19 cellular contexts compared by ENCODE assay signal in the genomic region with DNA sequence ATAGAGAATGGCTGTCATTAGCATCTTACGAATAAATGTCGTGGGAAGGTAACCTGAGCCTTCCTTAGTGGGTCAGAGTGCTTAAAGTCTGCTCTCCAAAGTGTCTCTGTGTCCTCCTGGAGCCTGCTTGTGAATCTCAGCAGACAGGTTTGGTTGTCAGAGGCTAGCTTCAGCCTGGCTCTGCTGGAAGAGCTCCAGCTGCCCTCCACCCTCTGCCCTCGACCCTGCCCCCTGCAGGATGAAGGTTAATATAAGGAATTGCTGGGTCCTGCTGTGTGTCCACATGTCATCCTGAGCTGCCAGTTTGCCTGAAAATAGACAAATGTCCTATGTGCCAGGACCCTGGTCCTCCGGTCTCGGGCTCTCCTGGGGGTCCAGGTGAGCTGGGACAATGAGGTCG. TPM values are rescaled to one million over a fixed set of nuclear protein-coding genes. Genes with fewer than 3 reads are reported as not detected.
A peak's percentile ranks its signal among the peaks of the same experiment; 100 is the strongest.
DNase-seq lines count a peak whose midpoint lies in the region; ATAC-seq and TF ChIP-seq lines count a peak whose summit lies in the region.
"Had no signal": no experiment of that assay in that cellular context is flagged by ENCODE, and none has a peak within 500 bp of the region (broad histone marks: within the 10 kb centered on the region; RNA-seq: fewer than 3 reads in every experiment).

No MANE protein-coding gene starts in this region.

- H3K9me2 ChIP-seq in Loucy (replicated peaks; ENCODE audit: low read depth, low read length): no peaks in the 10 kb centered on the region

- no peaks in the 10 kb centered on the region for H3K79me2 ChIP-seq in Loucy (ENCODE audit: insufficient read depth, low read length)

- H3K4me2 ChIP-seq in Loucy (ENCODE audit: low read depth, low read length, poor library complexity, severe bottlenecking) (no peak overlapping the region), neuronal stem cell (ENCODE audit: insufficient read depth, low read length, poor library complexity, severe bottlenecking) (no peak overlapping the region)

- no peak overlapping the region for H2BK12ac ChIP-seq in neuronal stem cell (ENCODE audit: low read length)

- H2AFZ ChIP-seq in Loucy (ENCODE audit: low read length): no peak overlapping the region
- no peak overlapping the region for H2AFZ ChIP-seq in neuronal stem cell (ENCODE audit: low read length)

- H3K36me3 ChIP-seq in Loucy (ENCODE audit: insufficient read depth, low read length) (no peaks in the 10 kb centered on the region), neuronal stem cell (replicated peaks in 1 of 2; ENCODE audit: control insufficient read depth in 2 of 2, insufficient read depth in 2 of 2, low read length in 2 of 2) (no peaks in the 10 kb centered on the region)
- H3K36me3 ChIP-seq: left lung, thyroid gland had no signal

- no peaks in the 10 kb centered on the region for H4K20me1 ChIP-seq in Loucy (ENCODE audit: insufficient read depth, low read length, poor library complexity, severe bottlenecking)

- TF ChIP-seq CTCF in Loucy (conservative IDR thresholded peaks at IDR 0.05; ENCODE audit: low read length) (peak; percentile 47), chondrocyte (IDR thresholded peaks at IDR 0.05) (peak; percentile 8)

- no peak overlapping the region for H3K14ac ChIP-seq in neuronal stem cell (ENCODE audit: low read length)

- H4K8ac ChIP-seq in neuronal stem cell (ENCODE audit: low read depth, low read length): no peak overlapping the region

- H3K4me1 Mint-ChIP-seq in chondrocyte (ENCODE audit: low read depth): peaks cover 11% of the 10 kb centered on the region
- H3K4me1 Mint-ChIP-seq: activated B cell treated with CpG ODN at 0.5 μM for 24 hours; activated CD8-positive, alpha-beta memory T cell treated with anti-CD3 and anti-CD28 coated beads, Interleukin-2, amount 10 ng/mL, durations not matched to agents 7 days and 5 days had no signal

- H3F3A ChIP-seq in Loucy (ENCODE audit: low read depth): no peaks in the 10 kb centered on the region

- H3K9me3 Mint-ChIP-seq in chondrocyte (ENCODE audit: low read depth): no peaks in the 10 kb centered on the region
- H3K9me3 Mint-ChIP-seq: activated B cell treated with CpG ODN at 0.5 μM for 24 hours had no signal

- DNase-seq in DMS 273 (lab: John Stamatoyannopoulos, UW; ENCODE audit: unreplicated experiment) (peak; percentile 47), DMS 273 treated with DMSO at 0.1 percent for 48 hours (lab: John Stamatoyannopoulos, UW) (no peak), chondrocyte (ENCODE audit: low spot score) (no peak), neuronal stem cell (ENCODE audit: low spot score) (no peak)
- DNase-seq in stimulated activated CD4-positive, alpha-beta T cell treated with anti-CD3 and anti-CD28 coated beads, Interleukin-1b, Interleukin-23, amount 100 ng/mL, for 48 hours: no peak
- DNase-seq: activated B cell treated with CpG ODN at 0.5 μM for 24 hours; activated CD8-positive, alpha-beta memory T cell treated with anti-CD3 and anti-CD28 coated beads, Interleukin-2, amount 10 ng/mL, durations not matched to agents 7 days and 5 days; activated gamma-delta T cell; amygdala; cerebellar nuclear complex; left lung; NCI-H2029 treated with DMSO at 0.1 percent for 48 hours; NCI-H748 treated with DMSO at 0.1 percent for 48 hours; thyroid gland had no signal

- H3K27me3 ChIP-seq in Loucy (ENCODE audit: insufficient read depth, low read length, poor library complexity, severe bottlenecking) (no peaks in the 10 kb centered on the region), neuronal stem cell (ENCODE audit: control insufficient read depth in 3 of 3, insufficient read depth in 3 of 3, low read depth in 1 of 3, low read length in 3 of 3) (peaks cover 0 to 23% (median 0%) of the 10 kb centered on the region in 3 experiments)
- H3K27me3 ChIP-seq: thyroid gland had no signal

- no peak overlapping the region for H2AK5ac ChIP-seq in neuronal stem cell (ENCODE audit: low read depth, low read length)

- H3K36me3 Mint-ChIP-seq in chondrocyte (ENCODE audit: low read depth): no peaks in the 10 kb centered on the region
- H3K36me3 Mint-ChIP-seq: activated CD8-positive, alpha-beta memory T cell treated with anti-CD3 and anti-CD28 coated beads, Interleukin-2, amount 10 ng/mL, durations not matched to agents 7 days and 5 days had no signal

- no peaks in the 10 kb centered on the region for H3K9me3 ChIP-seq in Loucy (ENCODE audit: insufficient read depth, low read depth, low read length)
- no peaks in the 10 kb centered on the region for H3K9me3 ChIP-seq in neuronal stem cell (replicated peaks in 1 of 2; ENCODE audit: control insufficient read depth in 2 of 2, insufficient read depth in 1 of 2, low read depth in 1 of 2, low read length in 2 of 2)
- H3K9me3 ChIP-seq: left lung, thyroid gland had no signal

- H3K4me1 ChIP-seq in Loucy (ENCODE audit: insufficient read depth, low read length, poor library complexity, severe bottlenecking) (no peaks in the 10 kb centered on the region), neuronal stem cell (ENCODE audit: control insufficient read depth in 2 of 2, insufficient read depth in 1 of 2, low read depth in 1 of 2, low read length in 2 of 2) (no peaks in the 10 kb centered on the region)
- H3K4me1 ChIP-seq: left lung, thyroid gland had no signal

- H3K27ac ChIP-seq in neuronal stem cell (replicated peaks; ENCODE audit: low read length): no peak overlapping the region
- H3K27ac ChIP-seq: 22Rv1, left lung, thyroid gland had no signal

- no peak overlapping the region for H2BK15ac ChIP-seq in neuronal stem cell (ENCODE audit: low read length)

- no peak overlapping the region for H4K91ac ChIP-seq in neuronal stem cell (ENCODE audit: low read depth, low read length, poor library complexity)

- H2BK5ac ChIP-seq in neuronal stem cell (ENCODE audit: low read length): no peak overlapping the region

- no peaks in the 10 kb centered on the region for H3K27me3 Mint-ChIP-seq in chondrocyte (ENCODE audit: low read depth)

- no peaks in the 10 kb centered on the region for H3K79me1 ChIP-seq in neuronal stem cell (ENCODE audit: low read depth, low read length)

- no peak overlapping the region for H3K4ac ChIP-seq in neuronal stem cell (ENCODE audit: low read length)

- no peak overlapping the region for H3K27ac Mint-ChIP-seq in chondrocyte (ENCODE audit: unreplicated experiment)
- H3K27ac Mint-ChIP-seq: activated B cell treated with CpG ODN at 0.5 μM for 24 hours; activated CD8-positive, alpha-beta memory T cell treated with anti-CD3 and anti-CD28 coated beads, Interleukin-2, amount 10 ng/mL, durations not matched to agents 7 days and 5 days had no signal

- peak overlapping the region; percentile 6 for H3K23ac ChIP-seq in neuronal stem cell (ENCODE audit: low read depth, low read length, poor library complexity)

- no peak overlapping the region for H3K4me3 Mint-ChIP-seq in chondrocyte (ENCODE audit: unreplicated experiment)
- H3K4me3 Mint-ChIP-seq: activated B cell treated with CpG ODN at 0.5 μM for 24 hours; activated CD8-positive, alpha-beta memory T cell treated with anti-CD3 and anti-CD28 coated beads, Interleukin-2, amount 10 ng/mL, durations not matched to agents 7 days and 5 days had no signal

- H3K9ac ChIP-seq in Loucy (ENCODE audit: low read depth, low read length, poor library complexity, severe bottlenecking): no peak overlapping the region
- H3K9ac ChIP-seq in neuronal stem cell (ENCODE audit: low read depth, low read length, poor library complexity): no peak overlapping the region

- no CpG with 5 or more reads among the region's 6 CpGs for WGBS in neuronal stem cell (ENCODE audit: extremely low coverage in 2 of 2, insufficient read length in 2 of 2, insufficient replicate concordance in 1 of 2), 2 donors

- H3K18ac ChIP-seq in neuronal stem cell (ENCODE audit: low read length): no peak overlapping the region

- H3K4me3 ChIP-seq in Loucy (ENCODE audit: low read length, poor library complexity, severe bottlenecking) (no peak overlapping the region), neuronal stem cell (ENCODE audit: low read length in 2 of 2) (no peak overlapping the region)
- H3K4me3 ChIP-seq: left lung, thyroid gland had no signal

- ATAC-seq in HG03432 (IDR thresholded peaks at IDR 0.05; ENCODE audit: unreplicated experiment) (no peak), HG02884 (IDR thresholded peaks at IDR 0.05; ENCODE audit: unreplicated experiment) (no peak)
- ATAC-seq: activated CD8-positive, alpha-beta memory T cell treated with anti-CD3 and anti-CD28 coated beads, Interleukin-2, amount 10 ng/mL, durations not matched to agents 7 days and 5 days; left lung had no signal

- no peak overlapping the region for H2BK120ac ChIP-seq in neuronal stem cell (ENCODE audit: low read depth, low read length)

RNA-seq across cellular contexts. Expression of a gene that starts 33.5 kb away (rescaled TPM):
- total RNA-seq in chondrocyte: 5.0 to 13.7 TPM (median 9.7 TPM) in 3 replicates
- polyA plus RNA-seq in neuronal stem cell (2013, experiment 1 of 2): 21.0 TPM
- polyA plus RNA-seq in neuronal stem cell (2013, experiment 2 of 2): 22.3 TPM
- total RNA-seq: skeletal muscle tissue had no signal
